In genomic region chr12:74424778-74425177, GRCh38 we compare ENCODE assay signal across 22 cellular contexts.
DNase-seq lines count a peak whose midpoint lies in the region; ATAC-seq and TF ChIP-seq lines count a peak whose summit lies in the region.
"Had no signal": no experiment of that assay in that cellular context is flagged by ENCODE, and none has a peak within 500 bp of the region (broad histone marks: within the 10 kb centered on the region; RNA-seq: fewer than 3 reads in every experiment).

No MANE protein-coding gene starts in this region.

- no peak overlapping the region for H3K4me3 ChIP-seq in cardiac muscle cell
- no peak overlapping the region for H3K4me3 ChIP-seq in spleen
- H3K4me3 ChIP-seq in neural progenitor cell = no peak overlapping the region
- H3K4me3 ChIP-seq: GM12878, GM23248, MG63 had no signal

- H3K9ac ChIP-seq in neural progenitor cell = no peak overlapping the region
- H3K9ac ChIP-seq: GM23248 had no signal

- H3K27me3 Mint-ChIP-seq in neural progenitor cell (ENCODE audit: insufficient read depth, low read depth) = no peaks in the 10 kb centered on the region
- H3K27me3 Mint-ChIP-seq: CD4-positive, CD25-positive, alpha-beta regulatory T cell had no signal

- intact Hi-C loops in Right ventricle myocardium superior (cut with DNase I) = no loop called here
- intact Hi-C loops in spleen (cut with DNase I; ENCODE audit: low total_unique reads) = no loop called here

- CTCF ChIA-PET in RWPE1 (lab: Yijun Ruan, JAX) = no interaction called here

- H3K36me3 ChIP-seq in cardiac muscle cell (no peaks in the 10 kb centered on the region), spleen (no peaks in the 10 kb centered on the region), neural progenitor cell (no peaks in the 10 kb centered on the region)
- H3K36me3 ChIP-seq: MG63 had no signal

- POLR2A ChIA-PET in RWPE1 (lab: Yijun Ruan, JAX; ENCODE audit: low non-redundant PET) = no interaction called here

- H3K27ac ChIP-seq in cardiac muscle cell (peak overlapping the region; percentile 0), spleen (no peak overlapping the region), neural progenitor cell (no peak overlapping the region), RWPE1 (no peak overlapping the region)
- H3K27ac ChIP-seq: GM23248 had no signal

- H4K20me1 ChIP-seq in neural progenitor cell (ENCODE audit: low read depth) = no peaks in the 10 kb centered on the region

- in situ Hi-C loops in SK-MEL-5 (cut with HindIII; ENCODE audit: low pct_unique_long_range_greater_than_20kb, low sequenced_read_pairs) = no loop called here

- H3F3A ChIP-seq in neural progenitor cell (ENCODE audit: low read depth) = no peaks in the 10 kb centered on the region

- peak in 1 of 2 donors; percentile 20 for DNase-seq in cardiac muscle cell (ENCODE audit: low read depth in 1 of 2, low spot score in 1 of 2)
- DNase-seq in Right ventricle myocardium superior = no peak
- peak; percentile 56 for DNase-seq in SK-MEL-5 (ENCODE audit: low read depth, low spot score)
- peak; percentile 53 for DNase-seq in inferior parietal cortex (ENCODE audit: extremely low spot score)
- no peak for DNase-seq in spleen
- no peak for DNase-seq in neural progenitor cell (ENCODE audit: low spot score)
- no peak for DNase-seq in RWPE1 (ENCODE audit: low spot score)
- DNase-seq: CD4-positive, CD25-positive, alpha-beta regulatory T cell; COR-L47; DMS 273 treated with DMSO at 0.1 percent for 48 hours; DND-41; GM23248; H9; HFFc6; MG63; NCI-H187 treated with DMSO at 0.1 percent for 48 hours; NCI-H2107; NCI-H345; NCI-H524 treated with DMSO at 0.1 percent for 48 hours; NK-92 treated with Interleukin-12 subunit alpha and Interleukin-12 subunit beta, amount 100 ng/mL, for 24 hours had no signal

- H3K4me1 Mint-ChIP-seq in neural progenitor cell = no peaks in the 10 kb centered on the region
- H3K4me1 Mint-ChIP-seq: CD4-positive, CD25-positive, alpha-beta regulatory T cell; H9 had no signal

- ATAC-seq in Right ventricle myocardium superior (ENCODE audit: poor library complexity) = no peak
- ATAC-seq: GM12878, Right ventricle myocardium inferior had no signal

- H3K79me2 ChIP-seq in neural progenitor cell (ENCODE audit: low read depth) = no peaks in the 10 kb centered on the region

- no peak overlapping the region for H3K4me2 ChIP-seq in neural progenitor cell

- no peak for TF ChIP-seq POLR2A in spleen (IDR thresholded peaks at IDR 0.05)

- H3K27me3 ChIP-seq in cardiac muscle cell (no peaks in the 10 kb centered on the region), spleen (replicated peaks in 1 of 7) (no peaks in the 10 kb centered on the region), neural progenitor cell (no peaks in the 10 kb centered on the region)
- H3K27me3 ChIP-seq: MG63 had no signal

- no peak overlapping the region for H3K27ac Mint-ChIP-seq in neural progenitor cell
- H3K27ac Mint-ChIP-seq: CD4-positive, CD25-positive, alpha-beta regulatory T cell; H9; HFFc6 had no signal

- TF ChIP-seq CTCF in cardiac muscle cell (IDR thresholded peaks at IDR 0.05; ENCODE audit: low read depth, low read length) (no peak), spleen (IDR thresholded peaks at IDR 0.05 in 8 of 11, conservative IDR thresholded peaks at IDR 0.05 in 3 of 11) (no peak), neural progenitor cell (IDR thresholded peaks at IDR 0.05) (no peak), RWPE1 (conservative IDR thresholded peaks at IDR 0.05; ENCODE audit: low read depth) (no peak)

- H3K9me3 ChIP-seq in cardiac muscle cell (ENCODE audit: low read depth) (no peaks in the 10 kb centered on the region), spleen (peaks cover 0 to 4% (median 0%) of the 10 kb centered on the region in 8 donors), neural progenitor cell (ENCODE audit: low read depth) (no peaks in the 10 kb centered on the region)
- H3K9me3 ChIP-seq: MG63 had no signal

- no peaks in the 10 kb centered on the region for H3K9me3 Mint-ChIP-seq in neural progenitor cell
- H3K9me3 Mint-ChIP-seq: H9 had no signal

- no peak overlapping the region for H3K4me3 Mint-ChIP-seq in neural progenitor cell
- H3K4me3 Mint-ChIP-seq: CD4-positive, CD25-positive, alpha-beta regulatory T cell; H9; HFFc6 had no signal

- no peaks in the 10 kb centered on the region for H3K4me1 ChIP-seq in cardiac muscle cell (ENCODE audit: low read depth)
- H3K4me1 ChIP-seq in spleen = no peaks in the 10 kb centered on the region
- no peaks in the 10 kb centered on the region for H3K4me1 ChIP-seq in neural progenitor cell

- WGBS in spleen, 5 donors = 34 to 67% (median 55%) methylated on average over 1 of the region's 1 CpG

- no peak overlapping the region for H2AFZ ChIP-seq in neural progenitor cell (replicated peaks)
- H2AFZ ChIP-seq: GM23248 had no signal

- no peaks in the 10 kb centered on the region for H3K36me3 Mint-ChIP-seq in neural progenitor cell
- H3K36me3 Mint-ChIP-seq: CD4-positive, CD25-positive, alpha-beta regulatory T cell had no signal

Comparison
In these comparisons a context has a peak if more than half of its experiments do, and no peak if none do; other contexts are left out.
1. DNase-seq: peak in SK-MEL-5 (single experiment) and inferior parietal cortex (single experiment); none in Right ventricle myocardium superior (single experiment), spleen (single experiment), neural progenitor cell (single experiment) and RWPE1 (single experiment).